Comparison of ENCODE assay signal across 8 cellular contexts in genomic region chr4:187063251-187063650, GRCh38.
"Had no signal": no experiment of that assay in that cellular context is flagged by ENCODE, and none has a peak within 500 bp of the region (broad histone marks: within the 10 kb centered on the region; RNA-seq: fewer than 3 reads in every experiment).

No MANE protein-coding gene starts in this region.

- H2AFZ ChIP-seq: GM23248 had no signal

- H3K27ac Mint-ChIP-seq: H9, HFFc6 had no signal

- DNase-seq: GM23248, GOT3, H7, H9, HCEC 1CT, HFFc6 had no signal

- ATAC-seq: HCT116 had no signal

- H3K27ac ChIP-seq: GM23248 had no signal

- H3K4me3 Mint-ChIP-seq: H9, HFFc6 had no signal

- H3K36me3 ChIP-seq: HAP-1 had no signal

- H3K9ac ChIP-seq: GM23248 had no signal

- H3K9me3 Mint-ChIP-seq: HFFc6 had no signal

- H3K4me3 ChIP-seq: GM23248, HAP-1 had no signal

- H3K9me3 ChIP-seq: HAP-1 had no signal
